In the genomic region with DNA sequence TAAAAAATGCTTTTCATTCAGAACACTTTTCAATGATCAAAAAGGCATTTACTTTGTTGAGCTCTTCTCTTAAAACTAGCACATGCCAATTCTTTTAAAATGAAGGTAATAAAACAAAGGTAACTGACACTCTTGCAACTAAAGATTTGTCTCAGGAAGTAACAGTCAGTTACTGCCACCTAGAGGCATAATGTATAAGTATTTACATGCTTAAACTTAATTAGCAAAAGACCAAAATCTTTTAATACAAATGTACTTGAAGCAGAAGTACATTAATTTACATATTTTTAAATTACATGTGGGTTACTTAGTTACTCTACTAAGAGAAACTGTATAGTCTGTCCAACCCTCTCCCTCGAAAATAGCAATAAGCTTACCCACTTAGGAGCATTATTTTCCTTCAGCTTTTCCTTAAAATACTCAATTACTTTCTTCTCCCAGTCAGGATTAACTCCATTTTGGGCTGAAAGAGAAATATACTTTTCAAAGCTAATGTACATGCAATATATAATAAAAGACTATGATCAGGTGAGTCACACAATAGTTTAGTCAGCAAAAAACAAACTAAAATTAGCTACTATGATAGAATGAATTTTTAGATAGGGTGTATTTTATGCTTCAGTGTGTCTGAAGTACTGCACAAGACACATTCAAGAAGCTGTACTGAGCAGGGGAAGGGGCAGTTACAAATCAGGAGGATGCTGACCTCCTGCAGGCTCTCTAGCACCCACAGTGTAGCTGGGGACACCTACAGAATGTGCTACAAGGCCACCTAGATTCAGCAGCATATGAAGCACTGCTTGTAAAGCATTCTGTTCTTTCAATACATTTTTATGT, we compare ENCODE assay signal across 1 cellular context.
TF ChIP-seq lines count a peak whose summit lies in the region.

No MANE protein-coding gene starts in this region.

TF ChIP-seq in endothelial cell of umbilical vein, 7 proteins besides CTCF, POLR2A, EP300 and RAD21:
- TF ChIP-seq JUN (IDR thresholded peaks at IDR 0.05; ENCODE audit: borderline replicate concordance, insufficient read depth, insufficient read length, low read depth) (no peak), FOS (IDR thresholded peaks at IDR 0.05; ENCODE audit: borderline replicate concordance, insufficient read depth, low read length) (no peak), GATA2 (IDR thresholded peaks at IDR 0.05; ENCODE audit: insufficient read depth, insufficient read length, low read depth, low read length) (no peak), EZH2 (IDR thresholded peaks at IDR 0.05; ENCODE audit: borderline replicate concordance, low read depth, low read length, severe bottlenecking) (no peak), POLR2AphosphoS5 (IDR thresholded peaks at IDR 0.05; ENCODE audit: insufficient read depth, low read depth, low read length) (no peak), MYC (IDR thresholded peaks at IDR 0.05; ENCODE audit: low read depth, low read length) (no peak)
- TF ChIP-seq, protein P1, sequence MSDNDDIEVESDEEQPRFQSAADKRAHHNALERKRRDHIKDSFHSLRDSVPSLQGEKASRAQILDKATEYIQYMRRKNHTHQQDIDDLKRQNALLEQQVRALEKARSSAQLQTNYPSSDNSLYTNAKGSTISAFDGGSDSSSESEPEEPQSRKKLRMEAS (IDR thresholded peaks at IDR 0.05; ENCODE audit: insufficient read depth, insufficient read length), result no peak
TF ChIP-seq in endothelial cell of umbilical vein: peak in this region for 0.
